Comparison of ENCODE assay signal across 29 cellular contexts in the genomic region with DNA sequence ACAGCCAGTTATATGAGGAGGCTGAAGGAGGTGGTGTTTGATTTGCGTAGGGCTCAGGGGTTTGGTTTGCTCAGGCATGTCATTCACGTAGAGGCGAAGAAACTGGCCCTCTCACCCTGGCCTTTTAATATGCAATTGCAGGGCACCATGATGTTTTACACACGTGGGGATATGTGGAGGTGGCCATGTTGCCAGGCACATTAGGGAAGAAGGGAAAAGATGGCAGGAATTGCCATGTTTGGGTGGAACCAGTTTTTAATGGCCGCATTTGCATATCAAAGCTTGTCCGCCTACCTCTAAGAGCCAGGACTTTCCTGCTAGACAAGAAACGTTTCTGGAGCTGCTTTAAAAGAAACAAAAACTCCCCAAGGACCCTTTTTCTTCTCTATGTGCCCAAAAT.
"Had no signal": no experiment of that assay in that cellular context is flagged by ENCODE, and none has a peak within 500 bp of the region (broad histone marks: within the 10 kb centered on the region; RNA-seq: fewer than 3 reads in every experiment).

No MANE protein-coding gene starts in this region.

- H3K36me3 Mint-ChIP-seq: activated naive CD4-positive, alpha-beta T cell treated with anti-CD3 and anti-CD28 coated beads, Interleukin-2, amount 50 U/mL, for 24 hours; activated naive CD8-positive, alpha-beta T cell treated with anti-CD3 and anti-CD28 coated beads, Interleukin-2, amount 10 ng/mL, durations not matched to agents 7 days and 5 days had no signal

- H3K9me3 ChIP-seq: ascending aorta, SK-N-SH had no signal

- ATAC-seq: activated CD4-positive, alpha-beta T cell treated with anti-CD3 and anti-CD28 coated beads for 36 hours; activated CD4-positive, CD25-positive, alpha-beta regulatory T cell treated with anti-CD3 and anti-CD28 coated beads, Interleukin-2, amount 50 U/mL, for 24 hours; activated CD8-positive, alpha-beta T cell treated with anti-CD3 and anti-CD28 coated beads, Interleukin-2, amount 10 ng/mL, durations not matched to agents 7 days and 5 days; K562 had no signal

- H3K4me3 Mint-ChIP-seq: activated CD4-positive, alpha-beta T cell treated with anti-CD3 and anti-CD28 coated beads for 36 hours; activated CD4-positive, alpha-beta T cell treated with anti-CD3 and anti-CD28 coated beads, Interleukin-2, amount 10 ng/mL, durations not matched to agents 7 days and 5 days; activated CD8-positive, alpha-beta T cell treated with anti-CD3 and anti-CD28 coated beads, Interleukin-2, amount 10 ng/mL, durations not matched to agents 7 days and 5 days; activated naive CD4-positive, alpha-beta T cell treated with anti-CD3 and anti-CD28 coated beads, Interleukin-2, amount 50 U/mL, for 24 hours; activated naive CD8-positive, alpha-beta T cell treated with anti-CD3 and anti-CD28 coated beads, Interleukin-2, amount 10 ng/mL, durations not matched to agents 7 days and 5 days; activated T-cell treated with anti-CD3 and anti-CD28 coated beads, Interleukin-2, amount 50 U/mL, for 24 hours; central memory CD8-positive, alpha-beta T cell; T-helper 1 cell treated with Interleukin-12 subunit alpha and Interleukin-12 subunit beta and Interleukin-4 antibody, amounts not matched to agents 30 μg/mL and 1 μg/mL, for 36 hours; T-helper 2 cell treated with Interferon-gamma antibody and Interleukin-4, amounts not matched to agents 5 μg/mL and 100 μg/mL, for 36 hours had no signal

- H3K27me3 ChIP-seq: ascending aorta, cardiac muscle cell, SJSA1 had no signal

- H3K9me3 Mint-ChIP-seq: activated naive CD4-positive, alpha-beta T cell treated with anti-CD3 and anti-CD28 coated beads, Interleukin-2, amount 50 U/mL, for 24 hours; activated naive CD8-positive, alpha-beta T cell treated with anti-CD3 and anti-CD28 coated beads, Interleukin-2, amount 10 ng/mL, durations not matched to agents 7 days and 5 days had no signal

- H3K27me3 Mint-ChIP-seq: activated CD4-positive, alpha-beta T cell treated with anti-CD3 and anti-CD28 coated beads for 36 hours; activated CD4-positive, alpha-beta T cell treated with anti-CD3 and anti-CD28 coated beads, Interleukin-2, amount 10 ng/mL, durations not matched to agents 7 days and 5 days; activated naive CD4-positive, alpha-beta T cell treated with anti-CD3 and anti-CD28 coated beads, Interleukin-2, amount 50 U/mL, for 24 hours; activated naive CD8-positive, alpha-beta T cell treated with anti-CD3 and anti-CD28 coated beads, Interleukin-2, amount 10 ng/mL, durations not matched to agents 7 days and 5 days; activated T-cell treated with anti-CD3 and anti-CD28 coated beads, Interleukin-2, amount 50 U/mL, for 24 hours; central memory CD8-positive, alpha-beta T cell had no signal

- H3K4me3 ChIP-seq: ascending aorta, cardiac muscle cell, K562, PC-9, SJSA1 had no signal

- DNase-seq: activated CD4-positive, alpha-beta T cell treated with anti-CD3 and anti-CD28 coated beads for 36 hours; activated CD4-positive, alpha-beta T cell treated with anti-CD3 and anti-CD28 coated beads, Interleukin-2, amount 10 ng/mL, durations not matched to agents 7 days and 5 days; activated CD4-positive, alpha-beta T cell treated with anti-CD3 and anti-CD28 coated beads, Interleukin-2, amount 50 U/mL, for 48 hours; activated CD8-positive, alpha-beta T cell treated with anti-CD3 and anti-CD28 coated beads, Interleukin-2, amount 10 ng/mL, durations not matched to agents 7 days and 5 days; activated gamma-delta T cell; activated naive CD4-positive, alpha-beta T cell treated with Interleukin-2 at 50 U/mL for 16 hours; activated naive CD8-positive, alpha-beta T cell treated with anti-CD3 and anti-CD28 coated beads, Interleukin-2, amount 10 ng/mL, durations not matched to agents 7 days and 5 days; activated T-cell treated with anti-CD3 and anti-CD28 coated beads, Interleukin-2, amount 50 U/mL, for 24 hours; amygdala; NCI-H1092 treated with DMSO at 0.1 percent for 48 hours; NCI-H146; NCI-H187; NCI-H2029 treated with DMSO at 0.1 percent for 48 hours; NCI-H2107; NCI-H2171; NCI-H510A; PC-9; SHP77 treated with DMSO at 0.1 percent for 48 hours; SK-N-SH had no signal

- H2AFZ ChIP-seq: PC-9 had no signal

- H3K27ac Mint-ChIP-seq: activated CD4-positive, alpha-beta T cell treated with anti-CD3 and anti-CD28 coated beads for 36 hours; activated CD4-positive, alpha-beta T cell treated with anti-CD3 and anti-CD28 coated beads, Interleukin-2, amount 10 ng/mL, durations not matched to agents 7 days and 5 days; activated CD8-positive, alpha-beta T cell treated with anti-CD3 and anti-CD28 coated beads, Interleukin-2, amount 10 ng/mL, durations not matched to agents 7 days and 5 days; activated naive CD4-positive, alpha-beta T cell treated with anti-CD3 and anti-CD28 coated beads, Interleukin-2, amount 50 U/mL, for 24 hours; activated naive CD8-positive, alpha-beta T cell treated with anti-CD3 and anti-CD28 coated beads, Interleukin-2, amount 10 ng/mL, durations not matched to agents 7 days and 5 days; activated T-cell treated with anti-CD3 and anti-CD28 coated beads, Interleukin-2, amount 50 U/mL, for 24 hours; activated T-helper 2 cell treated with anti-CD3 and anti-CD28 coated beads, Interferon-gamma antibody, Interleukin-2, Interleukin-4, amounts not matched to agents 10 μg/mL and 5 μg/mL and 100 μg/mL, durations not matched to agents 14 hours and 24 hours and 36 hours; T-helper 1 cell treated with Interleukin-12 subunit alpha and Interleukin-12 subunit beta and Interleukin-4 antibody, amounts not matched to agents 30 μg/mL and 1 μg/mL, for 36 hours; T-helper 2 cell treated with Interferon-gamma antibody and Interleukin-4, amounts not matched to agents 5 μg/mL and 100 μg/mL, for 36 hours had no signal

- H3K4me2 ChIP-seq: PC-9, SK-N-SH had no signal

- H3K4me1 ChIP-seq: ascending aorta, SJSA1 had no signal

- H3K36me3 ChIP-seq: ascending aorta, cardiac muscle cell, SJSA1 had no signal

- H3K9me2 ChIP-seq: SK-N-SH had no signal

- H3K4me1 Mint-ChIP-seq: activated CD4-positive, alpha-beta T cell treated with anti-CD3 and anti-CD28 coated beads for 36 hours; activated CD4-positive, alpha-beta T cell treated with anti-CD3 and anti-CD28 coated beads, Interleukin-2, amount 10 ng/mL, durations not matched to agents 7 days and 5 days; activated naive CD4-positive, alpha-beta T cell treated with anti-CD3 and anti-CD28 coated beads, Interleukin-2, amount 50 U/mL, for 24 hours; activated naive CD8-positive, alpha-beta T cell treated with anti-CD3 and anti-CD28 coated beads, Interleukin-2, amount 10 ng/mL, durations not matched to agents 7 days and 5 days; central memory CD8-positive, alpha-beta T cell had no signal

- H3K27ac ChIP-seq: ascending aorta, cardiac muscle cell, PC-9, SJSA1 had no signal
